15 cellular contexts compared by ENCODE assay signal in genomic region chr11:12158926-12159325, GRCh38. TPM values are rescaled to one million over a fixed set of nuclear protein-coding genes. Genes with fewer than 3 reads are reported as not detected.
DNase-seq lines count a peak whose midpoint lies in the region; ATAC-seq and TF ChIP-seq lines count a peak whose summit lies in the region.
"Had no signal": no experiment of that assay in that cellular context is flagged by ENCODE, and none has a peak within 500 bp of the region (broad histone marks: within the 10 kb centered on the region; RNA-seq: fewer than 3 reads in every experiment).

No MANE protein-coding gene starts in this region.

- H3K4me3 Mint-ChIP-seq in CD14-positive monocyte (no peak overlapping the region), WTC11 (no peak overlapping the region)
- no peak overlapping the region for H3K4me3 Mint-ChIP-seq in activated T-helper 17 cell treated with anti-CD3 and anti-CD28 coated beads, Interleukin-2, amount 50 U/mL, for 72 hours
- H3K4me3 Mint-ChIP-seq: activated naive CD8-positive, alpha-beta T cell treated with anti-CD3 and anti-CD28 coated beads, Interleukin-2, amount 10 ng/mL, durations not matched to agents 7 days and 5 days; CD4-positive, CD25-positive, alpha-beta regulatory T cell; H9 had no signal

- H3K36me3 Mint-ChIP-seq in CD14-positive monocyte (peaks cover 54 to 65% of the 10 kb centered on the region in 2 donors), WTC11 (no peaks in the 10 kb centered on the region)
- H3K36me3 Mint-ChIP-seq in activated T-helper 17 cell treated with anti-CD3 and anti-CD28 coated beads, Interleukin-2, amount 50 U/mL, for 72 hours (ENCODE audit: low read depth) = peaks cover 26% of the 10 kb centered on the region
- H3K36me3 Mint-ChIP-seq: CD4-positive, CD25-positive, alpha-beta regulatory T cell had no signal

- CTCF ChIA-PET in WTC11 (lab: Charles Lee) = no interaction called here

- TF ChIP-seq POLR2A in gastrocnemius medialis (IDR thresholded peaks at IDR 0.05) (no peak), prostate gland (IDR thresholded peaks at IDR 0.05) (no peak)

- H3K27ac ChIP-seq in heart right ventricle (peak overlapping the region; percentile 70 to 95 (median 88)), gastrocnemius medialis (peak overlapping the region; percentile 62 to 93 (median 74)), prostate gland (peak overlapping the region in 1 of 2 donors; percentile 35)

- no peak overlapping the region for H3K4me3 ChIP-seq in heart right ventricle
- H3K4me3 ChIP-seq in gastrocnemius medialis = no peak overlapping the region
- no peak overlapping the region for H3K4me3 ChIP-seq in prostate gland
- H3K4me3 ChIP-seq: ovary had no signal

- H3K4me1 Mint-ChIP-seq in CD14-positive monocyte (peaks cover 63% of the 10 kb centered on the region), WTC11 (no peaks in the 10 kb centered on the region)
- peaks cover 29% of the 10 kb centered on the region for H3K4me1 Mint-ChIP-seq in activated T-helper 17 cell treated with anti-CD3 and anti-CD28 coated beads, Interleukin-2, amount 50 U/mL, for 72 hours

- no peak for ATAC-seq in activated T-helper 17 cell treated with anti-CD3 and anti-CD28 coated beads, Interleukin-2, amount 50 U/mL, for 72 hours (replicated peaks)
- ATAC-seq in heart right ventricle = peak in 7 of 8 donors; percentile 19 to 85 (median 42)
- ATAC-seq in gastrocnemius medialis = no peak
- ATAC-seq in WTC11 = no peak
- ATAC-seq: activated CD4-positive, CD25-positive, alpha-beta regulatory T cell treated with anti-CD3 and anti-CD28 coated beads, Interleukin-2, amount 50 U/mL, for 24 hours had no signal

- in situ Hi-C loops in gastrocnemius medialis (cut with MboI; ENCODE audit: low sequenced_read_pairs in 4 of 4) = no loop called here

- POLR2A ChIA-PET in WTC11 (lab: Charles Lee) = no interaction called here

- H3K27me3 Mint-ChIP-seq in CD14-positive monocyte (ENCODE audit: low read depth in 3 of 3) (peaks cover 0 to 5% (median 4%) of the 10 kb centered on the region in 3 donors), WTC11 (ENCODE audit: low read depth) (no peaks in the 10 kb centered on the region)
- H3K27me3 Mint-ChIP-seq in activated T-helper 17 cell treated with anti-CD3 and anti-CD28 coated beads, Interleukin-2, amount 50 U/mL, for 72 hours = no peaks in the 10 kb centered on the region
- H3K27me3 Mint-ChIP-seq: activated naive CD8-positive, alpha-beta T cell treated with anti-CD3 and anti-CD28 coated beads, Interleukin-2, amount 10 ng/mL, durations not matched to agents 7 days and 5 days; CD4-positive, CD25-positive, alpha-beta regulatory T cell had no signal

- H3K27ac Mint-ChIP-seq in CD14-positive monocyte = peak overlapping the region; percentile 91 to 100 (median 97)
- peak overlapping the region; percentile 88 for H3K27ac Mint-ChIP-seq in activated T-helper 17 cell treated with anti-CD3 and anti-CD28 coated beads, Interleukin-2, amount 50 U/mL, for 72 hours
- H3K27ac Mint-ChIP-seq in WTC11 = no peak overlapping the region
- H3K27ac Mint-ChIP-seq: activated naive CD8-positive, alpha-beta T cell treated with anti-CD3 and anti-CD28 coated beads, Interleukin-2, amount 10 ng/mL, durations not matched to agents 7 days and 5 days; CD4-positive, CD25-positive, alpha-beta regulatory T cell; H9 had no signal

- H3K9me3 ChIP-seq in heart right ventricle (no peaks in the 10 kb centered on the region), gastrocnemius medialis (no peaks in the 10 kb centered on the region), prostate gland (no peaks in the 10 kb centered on the region)
- H3K9me3 ChIP-seq: ovary had no signal

- 48 to 63% methylated on average over 6 of the region's 6 CpGs for WGBS in heart right ventricle, 2 donors
- 54% methylated on average over 6 of the region's 6 CpGs for WGBS in prostate gland

- TF ChIP-seq CTCF in CD14-positive monocyte (IDR thresholded peaks at IDR 0.05) (no peak), heart right ventricle (IDR thresholded peaks at IDR 0.05) (no peak), gastrocnemius medialis (IDR thresholded peaks at IDR 0.05 in 4 of 5, conservative IDR thresholded peaks at IDR 0.05 in 1 of 5) (no peak), WTC11 (IDR thresholded peaks at IDR 0.05) (no peak), prostate gland (IDR thresholded peaks at IDR 0.05) (no peak)

- peaks cover 0 to 2% (median 0%) of the 10 kb centered on the region in 7 donors for H3K9me3 Mint-ChIP-seq in CD14-positive monocyte
- no peaks in the 10 kb centered on the region for H3K9me3 Mint-ChIP-seq in activated T-helper 17 cell treated with anti-CD3 and anti-CD28 coated beads, Interleukin-2, amount 50 U/mL, for 72 hours
- H3K9me3 Mint-ChIP-seq in WTC11 = no peaks in the 10 kb centered on the region
- H3K9me3 Mint-ChIP-seq: activated naive CD8-positive, alpha-beta T cell treated with anti-CD3 and anti-CD28 coated beads, Interleukin-2, amount 10 ng/mL, durations not matched to agents 7 days and 5 days; H9 had no signal

- no peaks in the 10 kb centered on the region for H3K27me3 ChIP-seq in heart right ventricle
- no peaks in the 10 kb centered on the region for H3K27me3 ChIP-seq in gastrocnemius medialis
- no peaks in the 10 kb centered on the region for H3K27me3 ChIP-seq in prostate gland (replicated peaks; ENCODE audit: insufficient read depth)
- H3K27me3 ChIP-seq: ovary had no signal

- H3K4me1 ChIP-seq in heart right ventricle (peaks cover 27 to 85% (median 77%) of the 10 kb centered on the region in 9 donors), gastrocnemius medialis (peaks cover 11 to 26% of the 10 kb centered on the region in 2 donors), prostate gland (replicated peaks) (no peaks in the 10 kb centered on the region)

- no peak for DNase-seq in CD14-positive monocyte (ENCODE audit: low spot score)
- DNase-seq in heart right ventricle = no peak
- no peak for DNase-seq in gastrocnemius medialis
- no peak for DNase-seq in T-helper 2 cell
- no peak for DNase-seq in WTC11 (ENCODE audit: low spot score)
- DNase-seq in prostate gland (ENCODE audit: low spot score) = no peak
- DNase-seq in foreskin melanocyte = no peak
- DNase-seq: activated naive CD8-positive, alpha-beta T cell treated with anti-CD3 and anti-CD28 coated beads, Interleukin-2, amount 10 ng/mL, durations not matched to agents 7 days and 5 days; CD4-positive, CD25-positive, alpha-beta regulatory T cell; H9; KG1; NCI-H2081 treated with DMSO at 0.1 percent for 48 hours had no signal

- intact Hi-C loops in CD14-positive monocyte (cut with micrococcal nuclease) (loop anchor here in 1 of 2 donors (5.0 kb wide), 1 partner anchor 47 kb away; the partner anchor contains the start of gene MICAL2), heart right ventricle (cut with DNase I) (loop anchor here in 2 of 10 donors (5.0 kb wide), 2 partner anchors 63 to 78 kb away; no protein-coding TSS in a partner anchor), gastrocnemius medialis (cut with DNase I; ENCODE audit: low total_unique reads) (loop anchor here (1.0 to 5.0 kb wide), 3 partner anchors 47 to 112 kb away; partner anchors contain the start of gene MICAL2), prostate gland (cut with DNase I) (loop anchor here (2.0 kb wide), 1 partner anchor 78 kb away; no protein-coding TSS in a partner anchor)

- peaks cover 0 to 32% (median 3%) of the 10 kb centered on the region in 9 donors for H3K36me3 ChIP-seq in heart right ventricle
- H3K36me3 ChIP-seq in gastrocnemius medialis = peaks cover 0 to 4% of the 10 kb centered on the region in 2 donors
- H3K36me3 ChIP-seq in prostate gland = no peaks in the 10 kb centered on the region
- H3K36me3 ChIP-seq: ovary had no signal

TF ChIP-seq in WTC11, 78 proteins besides CTCF, POLR2A, EP300 and RAD21 (continues in another document):
- no peak for TF ChIP-seq NFE2L1 (CRISPR knock-in tag; IDR thresholded peaks at IDR 0.05)
- no peak for TF ChIP-seq MXD4 (CRISPR knock-in tag; IDR thresholded peaks at IDR 0.05; ENCODE audit: borderline replicate concordance)
- TF ChIP-seq CBFB (CRISPR knock-in tag; IDR thresholded peaks at IDR 0.05; ENCODE audit: low read depth) = no peak
- TF ChIP-seq CREB1 (CRISPR knock-in tag; IDR thresholded peaks at IDR 0.05) = no peak
- no peak for TF ChIP-seq ATF3 (CRISPR knock-in tag; conservative IDR thresholded peaks at IDR 0.05)
- no peak for TF ChIP-seq SOX15 (CRISPR knock-in tag; IDR thresholded peaks at IDR 0.05)
- TF ChIP-seq SMAD3 (CRISPR knock-in tag; IDR thresholded peaks at IDR 0.05; ENCODE audit: borderline replicate concordance) = no peak
- no peak for TF ChIP-seq NR1H2 (CRISPR knock-in tag; IDR thresholded peaks at IDR 0.05)
- no peak for TF ChIP-seq PRRX2 (CRISPR knock-in tag; IDR thresholded peaks at IDR 0.05)
- TF ChIP-seq ZSCAN18 (CRISPR knock-in tag; IDR thresholded peaks at IDR 0.05) = no peak

RNA-seq across cellular contexts. Expression of gene MICAL2, which starts 48.5 kb away (rescaled TPM):
- 10 to 100 TPM; 39.8 to 72.5 TPM for polyA plus RNA-seq in CD14-positive monocyte
- total RNA-seq in activated T-helper 17 cell treated with anti-CD3 and anti-CD28 coated beads, Interleukin-2, amount 50 U/mL, for 72 hours = 100 to 1,000 TPM; 127 to 253 TPM
- total RNA-seq in heart right ventricle = 10 to 100 TPM; 38.1 to 95.7 (median 72.7) TPM
- polyA plus RNA-seq in heart right ventricle = 10 to 100 TPM; 32.5 to 57.9 TPM
- 10 to 100 TPM; 24.7 to 53.7 (median 37.0) TPM for total RNA-seq in gastrocnemius medialis
- 2.2 to 3.1 TPM (median 2.6 TPM) in 3 replicates for total RNA-seq in WTC11 (2021)
- 100 to 1,000 TPM in 1 of 2 donors, 10 to 100 TPM in 1; 13.1 to 285 TPM for total RNA-seq in prostate gland

Comparison
In these comparisons a context has a peak if more than half of its experiments do, and no peak if none do; other contexts are left out.
1. ATAC-seq: peak in heart right ventricle (7 of 8); none in activated T-helper 17 cell treated with anti-CD3 and anti-CD28 coated beads, Interleukin-2, amount 50 U/mL, for 72 hours (single experiment), gastrocnemius medialis (0 of 2) and WTC11 (single experiment).